Comparison of ENCODE assay signal across 18 cellular contexts in the genomic region with DNA sequence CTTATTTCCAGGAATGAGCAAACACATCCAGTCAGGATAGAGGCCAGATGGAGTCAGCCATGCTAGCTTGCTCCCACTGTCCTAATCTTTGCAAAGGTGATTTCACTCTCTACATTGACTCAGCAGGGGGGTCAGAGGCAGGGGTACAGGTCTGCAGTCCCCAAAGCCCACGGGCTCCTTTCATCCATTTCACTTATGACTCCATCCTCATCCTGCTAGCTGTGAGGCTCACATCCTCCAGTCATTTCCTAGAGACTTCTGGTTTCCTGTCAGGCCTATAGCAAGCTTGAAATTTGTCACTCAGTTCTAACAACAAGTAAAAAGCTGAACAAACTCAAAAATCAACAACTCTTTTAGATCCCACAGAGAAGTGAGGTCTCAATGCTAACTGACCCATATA.
"Had no signal": no experiment of that assay in that cellular context is flagged by ENCODE, and none has a peak within 500 bp of the region (broad histone marks: within the 10 kb centered on the region; RNA-seq: fewer than 3 reads in every experiment).

No MANE protein-coding gene starts in this region.

- H3K4me1 ChIP-seq: foreskin keratinocyte, lower lobe of right lung, upper lobe of right lung had no signal

- H3K4me3 ChIP-seq: lower lobe of right lung, smooth muscle cell, upper lobe of right lung had no signal

- H3K79me2 ChIP-seq: parathyroid adenoma had no signal

- H3K9me3 Mint-ChIP-seq: natural killer cell treated with Interleukin-12 subunit alpha and Interleukin-12 subunit beta and Interleukin-15 and Interleukin-18, amount 100 ng/mL, for 72 hours had no signal

- H3K27ac ChIP-seq: foreskin keratinocyte, lower lobe of right lung, neutrophil, parathyroid adenoma, upper lobe of right lung had no signal

- H3K27ac Mint-ChIP-seq: activated naive CD8-positive, alpha-beta T cell treated with anti-CD3 and anti-CD28 coated beads for 36 hours; mesothelial cell of epicardium; natural killer cell treated with Interleukin-12 subunit alpha and Interleukin-12 subunit beta and Interleukin-15 and Interleukin-18, amount 100 ng/mL, for 72 hours; stimulated activated memory B cell treated with anti-CD40 and anti-IgM and Interleukin-4, amounts not matched to agents 10 μg/mL and 1 μg/mL and 100 μg/mL, for 72 hours had no signal

- H3K9me3 ChIP-seq: lower lobe of right lung, neutrophil, upper lobe of right lung had no signal

- H3K4me1 Mint-ChIP-seq: activated naive CD8-positive, alpha-beta T cell treated with anti-CD3 and anti-CD28 coated beads for 36 hours; mesothelial cell of epicardium; stimulated activated memory B cell treated with anti-CD40 and anti-IgM and Interleukin-4, amounts not matched to agents 10 μg/mL and 1 μg/mL and 100 μg/mL, for 72 hours had no signal

- H2AFZ ChIP-seq: parathyroid adenoma had no signal

- H3K36me3 Mint-ChIP-seq: activated naive CD8-positive, alpha-beta T cell treated with anti-CD3 and anti-CD28 coated beads for 36 hours; natural killer cell treated with Interleukin-12 subunit alpha and Interleukin-12 subunit beta and Interleukin-15 and Interleukin-18, amount 100 ng/mL, for 72 hours; stimulated activated memory B cell treated with anti-CD40 and anti-IgM and Interleukin-4, amounts not matched to agents 10 μg/mL and 1 μg/mL and 100 μg/mL, for 72 hours had no signal

- H3K9ac ChIP-seq: parathyroid adenoma had no signal

- H3K4me3 Mint-ChIP-seq: activated naive CD8-positive, alpha-beta T cell treated with anti-CD3 and anti-CD28 coated beads for 36 hours; mesothelial cell of epicardium; natural killer cell treated with Interleukin-12 subunit alpha and Interleukin-12 subunit beta and Interleukin-15 and Interleukin-18, amount 100 ng/mL, for 72 hours; stimulated activated memory B cell treated with anti-CD40 and anti-IgM and Interleukin-4, amounts not matched to agents 10 μg/mL and 1 μg/mL and 100 μg/mL, for 72 hours had no signal

- H3K27me3 ChIP-seq: upper lobe of right lung had no signal

- ATAC-seq: foreskin keratinocyte; lower lobe of right lung; natural killer cell treated with Interleukin-12 subunit alpha and Interleukin-12 subunit beta and Interleukin-15 and Interleukin-18, amount 100 ng/mL, for 72 hours; sciatic nerve; stimulated activated memory B cell treated with anti-CD40 and anti-IgM and Interleukin-4, amounts not matched to agents 10 μg/mL and 1 μg/mL and 100 μg/mL, for 72 hours; upper lobe of right lung had no signal

- H3K36me3 ChIP-seq: lower lobe of right lung, neutrophil, upper lobe of right lung had no signal

- H3K4me2 ChIP-seq: smooth muscle cell had no signal

- DNase-seq: activated CD8-positive, alpha-beta memory T cell treated with anti-CD3 and anti-CD28 coated beads for 24 hours; activated CD8-positive, alpha-beta memory T cell treated with anti-CD3 and anti-CD28 coated beads, Interleukin-2, amount 50 U/mL, for 48 hours; activated gamma-delta T cell treated with Interleukin-2 at 50 U/mL for 16 hours; activated naive CD8-positive, alpha-beta T cell treated with anti-CD3 and anti-CD28 coated beads for 36 hours; amniotic stem cell; hippocampal formation; islet precursor cell; lower lobe of right lung; stimulated activated CD4-positive, alpha-beta T cell treated with anti-CD3 and anti-CD28 coated beads, Interleukin-4, amount 100 ng/mL, for 24 hours; upper lobe of right lung had no signal
